In the genomic region with DNA sequence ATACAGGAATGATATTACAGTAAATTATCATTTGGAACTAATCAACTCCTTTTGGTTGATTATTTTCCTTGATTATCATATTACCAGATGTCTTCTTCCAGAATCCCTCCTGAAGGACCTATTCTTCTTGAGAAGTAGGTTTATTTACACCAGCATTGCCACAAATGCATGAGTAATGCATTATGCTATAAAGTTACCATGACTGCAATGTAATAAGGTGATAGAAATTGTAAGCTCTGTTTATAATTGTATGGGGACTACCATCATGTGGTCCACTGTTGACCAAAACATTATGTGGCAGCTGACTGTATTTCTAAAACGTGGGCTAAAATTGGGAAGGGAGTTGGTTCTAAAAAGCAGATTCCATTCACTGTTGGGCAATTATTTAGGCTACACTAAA, we compare ENCODE assay signal across 31 cellular contexts.
A peak's percentile ranks its signal among the peaks of the same experiment; 100 is the strongest.
DNase-seq lines count a peak whose midpoint lies in the region; ATAC-seq, FAIRE-seq and TF ChIP-seq lines count a peak whose summit lies in the region.
"Had no signal": no experiment of that assay in that cellular context is flagged by ENCODE, and none has a peak within 500 bp of the region (broad histone marks: within the 10 kb centered on the region; RNA-seq: fewer than 3 reads in every experiment).

No MANE protein-coding gene starts in this region.

- peaks cover 23% of the 10 kb centered on the region for H3K4me1 ChIP-seq in ACC112 (ENCODE audit: control insufficient read depth, insufficient read depth, low read length, unreplicated experiment)
- peaks cover 4% of the 10 kb centered on the region for H3K4me1 ChIP-seq in astrocyte (ENCODE audit: insufficient read depth, low read length)
- no peaks in the 10 kb centered on the region for H3K4me1 ChIP-seq in mesenchymal stem cell (ENCODE audit: control insufficient read depth, insufficient read depth, low read depth, low read length)
- no peaks in the 10 kb centered on the region for H3K4me1 ChIP-seq in uterus
- H3K4me1 ChIP-seq: A549, BE2C, body of pancreas, HAP-1, prostate gland, vagina had no signal

- H3K27ac ChIP-seq in ACC112 (ENCODE audit: low read depth, low read length) (peak overlapping the region; percentile 81), astrocyte (ENCODE audit: low read depth, low read length) (peak overlapping the region; percentile 35), mesenchymal stem cell (ENCODE audit: low read length, poor library complexity, severe bottlenecking) (no peak overlapping the region), uterus (no peak overlapping the region)
- H3K27ac ChIP-seq: A549, body of pancreas, prostate gland, vagina, VCaP had no signal

- H3K9ac ChIP-seq in astrocyte (ENCODE audit: low read length) (no peak overlapping the region), mesenchymal stem cell (ENCODE audit: low read length) (peak overlapping the region; percentile 17)

- DNase-seq in HCEC 1CT (peak; percentile 50), astrocyte (ENCODE audit: low read depth) (peak; percentile 28), mesenchymal stem cell (peak; percentile 73), T1000 (lab: John Stamatoyannopoulos, UW) (no peak), uterus (no peak)
- DNase-seq in activated CD8-positive, alpha-beta memory T cell treated with anti-CD3 and anti-CD28 coated beads, Interleukin-2, amount 50 U/mL, for 48 hours: no peak
- no peak for DNase-seq in activated CD4-positive, alpha-beta T cell treated with anti-CD3 and anti-CD28 coated beads for 36 hours
- DNase-seq: activated CD4-positive, alpha-beta T cell treated with anti-CD3 and anti-CD28 coated beads for 48 hours; activated naive CD4-positive, alpha-beta T cell; activated T-cell treated with anti-CD3 and anti-CD28 coated beads, Interleukin-2, amount 50 U/mL, for 48 hours; BE2C; DMS153; effector CD4-positive, alpha-beta T cell; NCI-H146; NCI-H2107; NCI-H446 treated with DMSO at 0.1 percent for 48 hours; NK-92 treated with Interleukin-12 subunit alpha and Interleukin-12 subunit beta, amount 100 ng/mL, for 24 hours; SHP77; stimulated activated naive CD8-positive, alpha-beta T cell treated with anti-CD3 and anti-CD28 coated beads, Interleukin-15, Interleukin-2, amounts not matched to agents 100 U/mL and 50 U/mL, for 24 hours had no signal

- POLR2A ChIA-PET in activated CD4-positive, alpha-beta T cell treated with anti-CD3 and anti-CD28 coated beads for 36 hours (lab: Charles Lee): no interaction called here

- no peaks in the 10 kb centered on the region for H3K79me1 ChIP-seq in mesenchymal stem cell (replicated peaks; ENCODE audit: low read length, poor library complexity, severe bottlenecking)

- ATAC-seq in activated CD4-positive, alpha-beta T cell treated with anti-CD3 and anti-CD28 coated beads for 36 hours: no peak
- ATAC-seq: stimulated activated naive CD8-positive, alpha-beta T cell treated with anti-CD3 and anti-CD28 coated beads, Interleukin-15, Interleukin-2, amounts not matched to agents 100 U/mL and 50 U/mL, for 24 hours had no signal

- no peaks in the 10 kb centered on the region for H4K20me1 ChIP-seq in astrocyte (ENCODE audit: insufficient read depth, low read length)

- no peak overlapping the region for H3K4me3 ChIP-seq in ACC112 (ENCODE audit: low read depth, low read length)
- H3K4me3 ChIP-seq in astrocyte (ENCODE audit: insufficient read depth, low read depth, low read length): no peak overlapping the region
- no peak overlapping the region for H3K4me3 ChIP-seq in mesenchymal stem cell (ENCODE audit: insufficient read depth in 1 of 2, low read depth in 1 of 2, low read length in 2 of 2)
- H3K4me3 ChIP-seq in uterus: no peak overlapping the region
- H3K4me3 ChIP-seq: A549, body of pancreas, HAP-1, heart right ventricle, prostate gland, thoracic aorta, vagina had no signal

- H3K14ac ChIP-seq in mesenchymal stem cell (ENCODE audit: low read length in 2 of 2): no peak overlapping the region

- H3K4ac ChIP-seq in mesenchymal stem cell (ENCODE audit: low read depth in 1 of 2, low read length in 2 of 2): no peak overlapping the region

- H2BK5ac ChIP-seq in mesenchymal stem cell (ENCODE audit: low read depth, low read length, poor library complexity, severe bottlenecking): no peak overlapping the region

- H3K9me3 Mint-ChIP-seq in astrocyte (ENCODE audit: unreplicated experiment): peaks cover 2% of the 10 kb centered on the region
- H3K9me3 Mint-ChIP-seq in activated CD4-positive, alpha-beta T cell treated with anti-CD3 and anti-CD28 coated beads for 36 hours (ENCODE audit: low read depth): no peaks in the 10 kb centered on the region
- H3K9me3 Mint-ChIP-seq: memory B cell; T-helper 2 cell treated with Interferon-gamma antibody and Interleukin-4, amounts not matched to agents 5 μg/mL and 100 μg/mL, for 36 hours had no signal

- peak; percentile 13 for FAIRE-seq in astrocyte (lab: Jason Lieb, UNC)
- FAIRE-seq: A549, GM19239 had no signal

- no peak overlapping the region for H2BK15ac ChIP-seq in mesenchymal stem cell (ENCODE audit: low read depth, poor library complexity, severe bottlenecking)

- WGBS in mesenchymal stem cell: 88% methylated on average over 1 of the region's 1 CpG

- H4K8ac ChIP-seq in mesenchymal stem cell (ENCODE audit: low read length): no peak overlapping the region

- H3K27me3 ChIP-seq in ACC112 (ENCODE audit: insufficient read depth, low read length) (no peaks in the 10 kb centered on the region), astrocyte (ENCODE audit: insufficient read depth, low read length) (no peaks in the 10 kb centered on the region), mesenchymal stem cell (ENCODE audit: control insufficient read depth in 1 of 2, insufficient read depth in 1 of 2, low read length in 2 of 2) (no peaks in the 10 kb centered on the region), uterus (no peaks in the 10 kb centered on the region)
- H3K27me3 ChIP-seq: BE2C, body of pancreas, heart right ventricle, vagina had no signal

- H3K27ac Mint-ChIP-seq in astrocyte (ENCODE audit: unreplicated experiment): no peak overlapping the region
- H3K27ac Mint-ChIP-seq in activated CD4-positive, alpha-beta T cell treated with anti-CD3 and anti-CD28 coated beads for 36 hours: no peak overlapping the region
- H3K27ac Mint-ChIP-seq: memory B cell; T-helper 2 cell treated with Interferon-gamma antibody and Interleukin-4, amounts not matched to agents 5 μg/mL and 100 μg/mL, for 36 hours had no signal

- H3K36me3 ChIP-seq in ACC112 (ENCODE audit: insufficient read depth, low read length) (no peaks in the 10 kb centered on the region), astrocyte (ENCODE audit: insufficient read depth, low read length) (no peaks in the 10 kb centered on the region), mesenchymal stem cell (ENCODE audit: control insufficient read depth in 1 of 2, insufficient read depth in 2 of 2, low read depth in 1 of 2, low read length in 2 of 2) (no peaks in the 10 kb centered on the region), uterus (no peaks in the 10 kb centered on the region)
- H3K36me3 ChIP-seq: BE2C, HAP-1, heart right ventricle, prostate gland, thoracic aorta, vagina had no signal

- TF ChIP-seq POLR2A in uterus (IDR thresholded peaks at IDR 0.05): no peak

- no peak overlapping the region for H3K4me3 Mint-ChIP-seq in astrocyte (ENCODE audit: unreplicated experiment)
- H3K4me3 Mint-ChIP-seq in activated CD4-positive, alpha-beta T cell treated with anti-CD3 and anti-CD28 coated beads for 36 hours: no peak overlapping the region
- H3K4me3 Mint-ChIP-seq: memory B cell; T-helper 2 cell treated with Interferon-gamma antibody and Interleukin-4, amounts not matched to agents 5 μg/mL and 100 μg/mL, for 36 hours had no signal

- H3K79me2 ChIP-seq in ACC112 (ENCODE audit: control insufficient read depth, insufficient read depth, low read length, unreplicated experiment) (no peaks in the 10 kb centered on the region), astrocyte (ENCODE audit: insufficient read depth, low read length) (no peaks in the 10 kb centered on the region)

- H3K9me3 ChIP-seq in astrocyte (ENCODE audit: insufficient read depth, low read depth, low read length) (no peaks in the 10 kb centered on the region), mesenchymal stem cell (ENCODE audit: control insufficient read depth, low read length) (no peaks in the 10 kb centered on the region), uterus (no peaks in the 10 kb centered on the region)
- H3K9me3 ChIP-seq: A549, BE2C, body of pancreas, HAP-1, heart right ventricle, prostate gland, thoracic aorta, vagina had no signal

- H3K27me3 Mint-ChIP-seq in astrocyte (ENCODE audit: low read depth, unreplicated experiment): no peaks in the 10 kb centered on the region
- H3K27me3 Mint-ChIP-seq in activated CD4-positive, alpha-beta T cell treated with anti-CD3 and anti-CD28 coated beads for 36 hours: no peaks in the 10 kb centered on the region
- H3K27me3 Mint-ChIP-seq: memory B cell had no signal

- no peak overlapping the region for H2AFZ ChIP-seq in ACC112 (ENCODE audit: low read length, unreplicated experiment)
- H2AFZ ChIP-seq in astrocyte (ENCODE audit: low read depth, low read length): no peak overlapping the region
- H2AFZ ChIP-seq in mesenchymal stem cell (ENCODE audit: low read depth, low read length): no peak overlapping the region

- no peak overlapping the region for H2AK5ac ChIP-seq in mesenchymal stem cell (ENCODE audit: low read length, severe bottlenecking)

- peaks cover 18% of the 10 kb centered on the region for H3K4me1 Mint-ChIP-seq in astrocyte (ENCODE audit: low read depth, unreplicated experiment)
- H3K4me1 Mint-ChIP-seq in activated CD4-positive, alpha-beta T cell treated with anti-CD3 and anti-CD28 coated beads for 36 hours: peaks cover 2% of the 10 kb centered on the region
- H3K4me1 Mint-ChIP-seq: memory B cell had no signal

- H2BK12ac ChIP-seq in mesenchymal stem cell (ENCODE audit: low read length in 2 of 2): no peak overlapping the region

- H3K18ac ChIP-seq in mesenchymal stem cell (ENCODE audit: low read depth in 1 of 2, low read length in 2 of 2): no peak overlapping the region

- H3K4me2 ChIP-seq in astrocyte (ENCODE audit: low read length) (no peak overlapping the region), mesenchymal stem cell (ENCODE audit: low read length, poor library complexity, severe bottlenecking) (no peak overlapping the region)

- H3K23ac ChIP-seq in mesenchymal stem cell (ENCODE audit: low read length in 2 of 2): no peak overlapping the region

- no peak overlapping the region for H2BK120ac ChIP-seq in mesenchymal stem cell (ENCODE audit: low read depth, low read length)

- H3K36me3 Mint-ChIP-seq in astrocyte (ENCODE audit: low read depth, unreplicated experiment): no peaks in the 10 kb centered on the region
- no peaks in the 10 kb centered on the region for H3K36me3 Mint-ChIP-seq in activated CD4-positive, alpha-beta T cell treated with anti-CD3 and anti-CD28 coated beads for 36 hours (ENCODE audit: low read depth)
- H3K36me3 Mint-ChIP-seq: memory B cell had no signal

- TF ChIP-seq CTCF in astrocyte (IDR thresholded peaks at IDR 0.05; ENCODE audit: insufficient read depth, low read depth, low read length): no peak
- no peak for TF ChIP-seq CTCF in uterus (IDR thresholded peaks at IDR 0.05)

- H4K91ac ChIP-seq in mesenchymal stem cell (ENCODE audit: low read length): no peak overlapping the region

- intact Hi-C loops in uterus (cut with DNase I; ENCODE audit: low total_unique reads): no loop called here
- intact Hi-C loops in activated CD4-positive, alpha-beta T cell treated with anti-CD3 and anti-CD28 coated beads for 36 hours (cut with DNase I, micrococcal nuclease): no loop called here

- CTCF ChIA-PET in activated CD4-positive, alpha-beta T cell treated with anti-CD3 and anti-CD28 coated beads for 36 hours (lab: Charles Lee): no interaction called here

Comparison
In these comparisons a context has a peak if more than half of its experiments do, and no peak if none do; other contexts are left out.
1. H3K27ac ChIP-seq: peak in ACC112 (single experiment) and astrocyte (single experiment); none in mesenchymal stem cell (single experiment) and uterus (0 of 2).
2. DNase-seq: peak in HCEC 1CT (single experiment), astrocyte (single experiment) and mesenchymal stem cell (single experiment); none in activated CD8-positive, alpha-beta memory T cell treated with anti-CD3 and anti-CD28 coated beads, Interleukin-2, amount 50 U/mL, for 48 hours (single experiment), T1000 (single experiment), uterus (0 of 2) and activated CD4-positive, alpha-beta T cell treated with anti-CD3 and anti-CD28 coated beads for 36 hours (single experiment).